ENCODE assay signal across 12 cellular contexts in genomic region chr19:48867119-48867921, GRCh38. TPM values are rescaled to one million over a fixed set of nuclear protein-coding genes. Genes with fewer than 3 reads are reported as not detected.
DNase-seq lines count a peak whose midpoint lies in the region; ATAC-seq, FAIRE-seq and TF ChIP-seq lines count a peak whose summit lies in the region.
"Had no signal": no experiment of that assay in that cellular context is flagged by ENCODE, and none has a peak within 500 bp of the region (broad histone marks: within the 10 kb centered on the region; RNA-seq: fewer than 3 reads in every experiment).

No MANE protein-coding gene starts in this region.

- no peak for TF ChIP-seq RAD21 in HCT116 (IDR thresholded peaks at IDR 0.05; ENCODE audit: low read depth)
- TF ChIP-seq RAD21 in GM12878 (IDR thresholded peaks at IDR 0.05; ENCODE audit: insufficient read depth, low read depth, low read length) = no peak

- DNase-seq in HCT116 (ENCODE audit: low read depth, low spot score) (no peak), GM12878 (ENCODE audit: low read depth, low spot score) (no peak), keratinocyte (ENCODE audit: low read depth, low spot score) (no peak), CD14-positive monocyte (ENCODE audit: low spot score) (no peak), DMS153 (lab: John Stamatoyannopoulos, UW) (no peak), NCI-H526 (lab: John Stamatoyannopoulos, UW) (no peak)
- DNase-seq: activated CD4-positive, alpha-beta T cell treated with anti-CD3 and anti-CD28 coated beads for 36 hours; central memory CD4-positive, alpha-beta T cell; left cardiac atrium had no signal

- H3K79me2 ChIP-seq in HCT116 (ENCODE audit: insufficient read depth, low read length) = peaks cover 2% of the 10 kb centered on the region
- H3K79me2 ChIP-seq in GM12878 (ENCODE audit: control insufficient read depth, insufficient read depth, low read length) = peaks cover 2% of the 10 kb centered on the region
- peaks cover under 1% of the 10 kb centered on the region for H3K79me2 ChIP-seq in keratinocyte (ENCODE audit: control insufficient read depth, insufficient read depth, low read length)

- POLR2A ChIA-PET in HCT116 (lab: Charles Lee) (no interaction called here), GM12878 (lab: Charles Lee) (no interaction called here)

- dilution Hi-C loops in keratinocyte (cut with MboI; ENCODE audit: extremely low pct_ligation_motif_present, low sequenced_read_pairs) = no loop called here

- peak overlapping the region in 1 of 2 donors; percentile 52 for H3K4me3 Mint-ChIP-seq in CD14-positive monocyte
- H3K4me3 Mint-ChIP-seq: activated CD4-positive, alpha-beta T cell treated with anti-CD3 and anti-CD28 coated beads for 36 hours had no signal

- in situ Hi-C loops in GM12878 (cut with MboI) = no loop called here

- no peaks in the 10 kb centered on the region for H3K9me2 ChIP-seq in HCT116 (ENCODE audit: insufficient read depth)

- SMC1A ChIA-PET in GM12878 (lab: Charles Lee; ENCODE audit: uncharacterized antibody, unreplicated experiment) = no interaction called here

- intact Hi-C loops in HCT116 (cut with micrococcal nuclease) = no loop called here
- intact Hi-C loops in GM12878 (cut with micrococcal nuclease; ENCODE audit: unreplicated experiment) = no loop called here
- intact Hi-C loops in CD14-positive monocyte (cut with micrococcal nuclease) = no loop called here

- H3K9ac ChIP-seq in HCT116 (ENCODE audit: low read length) = peak overlapping the region; percentile 56
- H3K9ac ChIP-seq in GM12878 (ENCODE audit: control insufficient read depth, insufficient read depth, low read length) = no peak overlapping the region
- peak overlapping the region; percentile 58 for H3K9ac ChIP-seq in keratinocyte (ENCODE audit: control insufficient read depth, extremely low read depth, insufficient read depth, low read length)
- peak overlapping the region; percentile 67 to 81 (median 68) for H3K9ac ChIP-seq in skeletal muscle tissue (ENCODE audit: low read depth in 1 of 3, low read length in 3 of 3)

- no peak for TF ChIP-seq CTCF in HCT116 (IDR thresholded peaks at IDR 0.05 in 2 of 3, conservative IDR thresholded peaks at IDR 0.05 in 1 of 3; ENCODE audit: borderline replicate concordance in 1 of 3, insufficient read depth in 1 of 3, low read depth in 2 of 3, low read length in 2 of 3)
- no peak for TF ChIP-seq CTCF in GM12878 (IDR thresholded peaks at IDR 0.05 in 2 of 3, conservative IDR thresholded peaks at IDR 0.05 in 1 of 3; ENCODE audit: control insufficient read depth in 2 of 3, extremely low read depth in 1 of 3, insufficient read depth in 1 of 3, low read depth in 3 of 3, low read length in 3 of 3)
- TF ChIP-seq CTCF in keratinocyte (optimal IDR thresholded peaks at IDR 0.05 in 1 of 3, IDR thresholded peaks at IDR 0.05 in 1 of 3, conservative IDR thresholded peaks at IDR 0.05 in 1 of 3; ENCODE audit: extremely low read depth in 1 of 3, insufficient read depth in 2 of 3, low read length in 3 of 3) = no peak
- no peak for TF ChIP-seq CTCF in CD14-positive monocyte (IDR thresholded peaks at IDR 0.05)

- H3K36me3 Mint-ChIP-seq in CD14-positive monocyte = peaks cover 0 to under 1% of the 10 kb centered on the region in 2 donors

- no peaks in the 10 kb centered on the region for H3K27me3 ChIP-seq in HCT116 (ENCODE audit: insufficient read depth, low read length)
- H3K27me3 ChIP-seq in GM12878 (replicated peaks in 1 of 2; ENCODE audit: control insufficient read depth in 2 of 2, insufficient read depth in 2 of 2, low read length in 1 of 2) = no peaks in the 10 kb centered on the region
- H3K27me3 ChIP-seq in keratinocyte (ENCODE audit: control insufficient read depth, extremely low read depth, insufficient read depth, low read length) = no peaks in the 10 kb centered on the region
- H3K27me3 ChIP-seq in skeletal muscle tissue (ENCODE audit: control insufficient read depth in 3 of 3, insufficient read depth in 3 of 3, low read length in 3 of 3) = no peaks in the 10 kb centered on the region

- H3K36me3 ChIP-seq in HCT116 (ENCODE audit: control insufficient read depth in 1 of 2, insufficient read depth in 2 of 2, low read length in 2 of 2) (no peaks in the 10 kb centered on the region), GM12878 (ENCODE audit: control insufficient read depth in 2 of 2, insufficient read depth in 2 of 2, low read length in 1 of 2) (no peaks in the 10 kb centered on the region), keratinocyte (ENCODE audit: control insufficient read depth in 2 of 2, extremely low read depth in 1 of 2, insufficient read depth in 2 of 2, low read length in 2 of 2) (no peaks in the 10 kb centered on the region), skeletal muscle tissue (ENCODE audit: control insufficient read depth in 3 of 3, insufficient read depth in 3 of 3, low read length in 3 of 3) (peaks cover 0 to 3% (median under 1%) of the 10 kb centered on the region in 3 donors)

- BruUV-seq in HCT116 (replicated peaks; lab: Mats Ljungman, UMichigan) = no TSS peak
- BruUV-seq in GM12878 (replicated peaks; lab: Mats Ljungman, UMichigan) = no TSS peak

- RAD21 ChIA-PET in HCT116 (lab: Charles Lee; ENCODE audit: low non-redundant PET in 1 of 2, low total read pairs in 2 of 2, uncharacterized antibody in 2 of 2, unreplicated experiment in 2 of 2) = no interaction called here
- RAD21 ChIA-PET in GM12878 (lab: Charles Lee; ENCODE audit: unreplicated experiment) = interaction anchor here (0.6 to 1.3 kb wide), 3 partner anchors 72 to 100 kb away, joined by 3 to 4 read pairs (median 4); no protein-coding TSS in a partner anchor

- no peak for ATAC-seq in HCT116
- ATAC-seq in GM12878 = no peak
- ATAC-seq in HG02798 (IDR thresholded peaks at IDR 0.05; ENCODE audit: poor library complexity, unreplicated experiment) = no peak
- ATAC-seq: activated CD4-positive, alpha-beta T cell treated with anti-CD3 and anti-CD28 coated beads for 36 hours had no signal

- 0 out of 2 replicates have a peak overlapping the region, but pooled peaks have one; percentile 75 for H3K27ac ChIP-seq in HCT116 (ENCODE audit: low read depth, low read length)
- H3K27ac ChIP-seq in GM12878 (ENCODE audit: control insufficient read depth, insufficient read depth) = peak overlapping the region; percentile 44; the same call in 1 of the 2 replicates
- no peak overlapping the region for H3K27ac ChIP-seq in keratinocyte (ENCODE audit: control insufficient read depth, insufficient read depth, low read length)
- peak overlapping the region; percentile 85 for H3K27ac ChIP-seq in skeletal muscle tissue (ENCODE audit: low read depth, low read length)

- peaks cover 9 to 19% (median 11%) of the 10 kb centered on the region in 3 donors for H3K27me3 Mint-ChIP-seq in CD14-positive monocyte (ENCODE audit: low read depth in 3 of 3)
- H3K27me3 Mint-ChIP-seq: activated CD4-positive, alpha-beta T cell treated with anti-CD3 and anti-CD28 coated beads for 36 hours had no signal

- no peak for FAIRE-seq in GM12878 (lab: Jason Lieb, UNC)
- FAIRE-seq in keratinocyte (lab: Jason Lieb, UNC) = no peak

- CTCF ChIA-PET in HCT116 (lab: Charles Lee) (no interaction called here), GM12878 (lab: Yijun Ruan, JAX) (interaction anchor here (0.9 kb wide), 1 partner anchor 26 kb away, joined by 3 read pairs; no protein-coding TSS in a partner anchor)

- TF ChIP-seq POLR2A in HCT116 (IDR thresholded peaks at IDR 0.05; ENCODE audit: borderline replicate concordance, extremely low read depth, insufficient read depth, insufficient read length) (no peak), GM12878 (IDR thresholded peaks at IDR 0.05; ENCODE audit: low read depth, low read length) (no peak)

- H3K4me1 ChIP-seq in HCT116 (ENCODE audit: control insufficient read depth in 1 of 2, insufficient read depth in 2 of 2, low read length in 2 of 2) (peaks cover 27 to 43% of the 10 kb centered on the region in 2 experiments), GM12878 (ENCODE audit: control insufficient read depth, insufficient read depth, low read length) (peaks cover 33% of the 10 kb centered on the region), keratinocyte (ENCODE audit: control insufficient read depth, extremely low read depth, insufficient read depth, low read length) (peaks cover 11% of the 10 kb centered on the region), skeletal muscle tissue (ENCODE audit: control insufficient read depth in 3 of 3, insufficient read depth in 3 of 3, low read length in 3 of 3) (peaks cover 15 to 32% (median 28%) of the 10 kb centered on the region in 3 donors)

- no peak for TF ChIP-seq EP300 in GM12878 (IDR thresholded peaks at IDR 0.05; ENCODE audit: borderline replicate concordance in 1 of 2, control insufficient read depth in 1 of 2, low read depth in 2 of 2, low read length in 2 of 2)

- no peaks in the 10 kb centered on the region for H3K9me3 ChIP-seq in HCT116 (ENCODE audit: control insufficient read depth in 1 of 2, insufficient read depth in 1 of 2, low read depth in 1 of 2, low read length in 2 of 2)
- H3K9me3 ChIP-seq in GM12878 (replicated peaks; ENCODE audit: control insufficient read depth, insufficient read depth, low read length) = no peaks in the 10 kb centered on the region
- no peaks in the 10 kb centered on the region for H3K9me3 ChIP-seq in keratinocyte (ENCODE audit: control insufficient read depth, low read depth, low read length)
- no peaks in the 10 kb centered on the region for H3K9me3 ChIP-seq in skeletal muscle tissue (ENCODE audit: control insufficient read depth in 3 of 3, low read length in 3 of 3)

- H4K20me1 ChIP-seq in HCT116 (ENCODE audit: insufficient read depth) = no peaks in the 10 kb centered on the region
- H4K20me1 ChIP-seq in GM12878 (ENCODE audit: control insufficient read depth, insufficient read depth) = no peaks in the 10 kb centered on the region
- H4K20me1 ChIP-seq in keratinocyte (ENCODE audit: control insufficient read depth, extremely low read depth, insufficient read depth, low read length) = no peaks in the 10 kb centered on the region

- WGBS in GM12878 (ENCODE audit: insufficient coverage, insufficient replicate concordance, low lambda C conversion rate, missing lambda C conversion rate) = 81% methylated on average over 17 of the region's 17 CpGs

- peaks cover 0 to 1% (median under 1%) of the 10 kb centered on the region in 7 donors for H3K9me3 Mint-ChIP-seq in CD14-positive monocyte

- peaks cover 10% of the 10 kb centered on the region for H3K4me1 Mint-ChIP-seq in CD14-positive monocyte

- H3K27ac Mint-ChIP-seq in CD14-positive monocyte = no peak overlapping the region

- no peaks in the 10 kb centered on the region for H3K9me1 ChIP-seq in keratinocyte (ENCODE audit: control insufficient read depth, extremely low read depth, insufficient read depth, low read length)

- peak overlapping the region; percentile 38 to 51; a peak in 2 of 4 replicates for H3K4me3 ChIP-seq in HCT116 (replicated peaks in 1 of 2; ENCODE audit: low read depth in 1 of 2, low read length in 2 of 2)
- H3K4me3 ChIP-seq in GM12878 = no peak overlapping the region
- peak overlapping the region; percentile 2 to 57 (median 44) for H3K4me3 ChIP-seq in keratinocyte (ENCODE audit: control insufficient read depth in 2 of 3, extremely low read depth in 1 of 3, insufficient read depth in 2 of 3, low read depth in 1 of 3, low read length in 3 of 3)
- H3K4me3 ChIP-seq in skeletal muscle tissue (ENCODE audit: low read length in 3 of 3) = peak overlapping the region; percentile 46 to 72 (median 58)

- no peak overlapping the region for H2AFZ ChIP-seq in HCT116 (ENCODE audit: low read depth, low read length, poor library complexity, severe bottlenecking)
- H2AFZ ChIP-seq in GM12878 (ENCODE audit: control insufficient read depth, low read depth, low read length) = no peak overlapping the region
- peak overlapping the region; percentile 96 for H2AFZ ChIP-seq in keratinocyte (ENCODE audit: control insufficient read depth, low read length)

- H3K4me2 ChIP-seq in HCT116 (ENCODE audit: low read length) = peak overlapping the region; percentile 79
- H3K4me2 ChIP-seq in GM12878 (ENCODE audit: control insufficient read depth, insufficient read depth) = no peak overlapping the region
- peak overlapping the region; percentile 68 for H3K4me2 ChIP-seq in keratinocyte (ENCODE audit: control insufficient read depth, extremely low read depth, insufficient read depth, low read depth, low read length)

RNA-seq across cellular contexts. Expression of gene PLEKHA4, which starts 1.1 kb away (rescaled TPM):
- total RNA-seq in HCT116 (2021; ENCODE audit: unreplicated experiment) = 20.4 TPM
- polyA plus RNA-seq in HCT116 (2012) = 14.2 and 14.7 TPM in 2 replicates
- total RNA-seq in GM12878 (2013; cell fraction: nucleolus; rRNA removed) = 1.8 and 2.3 TPM in 2 replicates
- 5.0 and 7.5 TPM in 2 replicates for total RNA-seq in GM12878 (2014; rRNA removed)
- total RNA-seq in GM12878 (2014; rRNA removed; fragmentation: Illumina TruSeq; extraction: Trizol) = 3.1 and 3.3 TPM in 2 replicates
- 6.5 and 7.1 TPM in 2 replicates for total RNA-seq in GM12878 (2021)
- 4.3 TPM for polyA plus RNA-seq in GM12878 (2011; ENCODE audit: low read depth)
- polyA plus RNA-seq in GM12878 (2011; rRNA removed) = 1.9 and 2.3 TPM in 2 replicates
- 2.1 and 2.8 TPM in 2 replicates for polyA plus RNA-seq in GM12878 (2011; cell fraction: cytosol; rRNA removed)
- 1.7 and 3.2 TPM in 2 replicates for polyA plus RNA-seq in GM12878 (2011; cell fraction: nucleus; rRNA removed)
- 13.4 and 14.8 TPM in 2 replicates for polyA plus RNA-seq in GM12878 (2012)
- 1.5 and 3.5 TPM in 2 replicates for polyA plus RNA-seq in GM12878 (2014; fragmentation: Illumina TruSeq; extraction: Trizol)
- under 1 TPM in 1 of 2 experiments, not detected in 1; 0.13 TPM for polyA plus RNA-seq in GM12878 (2014; fragmentation: Nextera tagmentation; extraction: Ambion mirVana)
- 5.4 and 6.4 TPM in 2 replicates for polyA plus RNA-seq in GM12878 (2014; rRNA removed)
- polyA plus RNA-seq in GM12878 (2016; fragmentation: Nextera tagmentation; extraction: Ambion mirVana) = 10 to 100 TPM in 1 of 2 experiments, 1 to 10 TPM in 1; 7.8 to 10.0 TPM
- polyA minus RNA-seq in GM12878 (2011; rRNA and poly(A)+ RNA removed) = 0.66 and 0.82 TPM in 2 replicates
- 1.4 TPM in 1 of 2 replicates, not detected in the other for polyA minus RNA-seq in GM12878 (2011; cell fraction: cytosol; rRNA and poly(A)+ RNA removed)
- polyA minus RNA-seq in GM12878 (2011; cell fraction: nucleus; rRNA and poly(A)+ RNA removed) = 0.36 and 1.4 TPM in 2 replicates
- 1.2 to 2.2 TPM (median 1.8 TPM) in 3 replicates for polyA plus RNA-seq in keratinocyte
- polyA plus RNA-seq in keratinocyte (2011; ENCODE audit: low read depth) = 0.62 TPM
- polyA plus RNA-seq in keratinocyte (2011; cell fraction: cytosol; rRNA removed) = 0.55 and 2.3 TPM in 2 replicates
- polyA plus RNA-seq in keratinocyte (2011; cell fraction: nucleus; rRNA removed) = 1.5 and 2.4 TPM in 2 replicates
- polyA plus RNA-seq in keratinocyte (2012; ENCODE audit: low replicate concordance) = 1.7 and 3.9 TPM in 2 replicates
- 0.89 to 2.5 TPM (median 1.1 TPM) in 3 replicates for polyA minus RNA-seq in keratinocyte
- polyA minus RNA-seq in keratinocyte (2011; cell fraction: cytosol; rRNA and poly(A)+ RNA removed) = not detected
- polyA minus RNA-seq in keratinocyte (2011; cell fraction: nucleus; rRNA and poly(A)+ RNA removed) = 1.2 TPM in 2 replicates
- 14.1 TPM for total RNA-seq in skeletal muscle tissue
- 1 to 10 TPM; 1.1 to 1.5 TPM for polyA plus RNA-seq in CD14-positive monocyte

RNA-seq across cellular contexts. Expression of gene PPP1R15A, which starts 4.9 kb away (rescaled TPM):
- total RNA-seq in HCT116 (2021; ENCODE audit: unreplicated experiment) = 50.3 TPM
- 105 and 164 TPM in 2 replicates for polyA plus RNA-seq in HCT116 (2012)
- total RNA-seq in GM12878 (2013; cell fraction: nucleolus; rRNA removed) = 90.5 and 94.5 TPM in 2 replicates
- 23.9 and 26.3 TPM in 2 replicates for total RNA-seq in GM12878 (2014; rRNA removed)
- total RNA-seq in GM12878 (2014; rRNA removed; fragmentation: Illumina TruSeq; extraction: Trizol) = 21.0 and 22.2 TPM in 2 replicates
- total RNA-seq in GM12878 (2021) = 30.0 and 30.6 TPM in 2 replicates
- polyA plus RNA-seq in GM12878 (2011; ENCODE audit: low read depth) = 32.8 TPM
- 18.6 and 19.1 TPM in 2 replicates for polyA plus RNA-seq in GM12878 (2011; rRNA removed)
- polyA plus RNA-seq in GM12878 (2011; cell fraction: cytosol; rRNA removed) = 16.9 and 21.8 TPM in 2 replicates
- polyA plus RNA-seq in GM12878 (2011; cell fraction: nucleus; rRNA removed) = 34.4 and 42.1 TPM in 2 replicates
- polyA plus RNA-seq in GM12878 (2012) = 64.8 and 69.0 TPM in 2 replicates
- 28.0 and 29.9 TPM in 2 replicates for polyA plus RNA-seq in GM12878 (2014; fragmentation: Illumina TruSeq; extraction: Trizol)
- polyA plus RNA-seq in GM12878 (2014; fragmentation: Nextera tagmentation; extraction: Ambion mirVana) = under 1 TPM; 0.68 to 0.90 TPM
- polyA plus RNA-seq in GM12878 (2014; rRNA removed) = 28.5 and 29.0 TPM in 2 replicates
- 10 to 100 TPM; 44.1 to 50.8 TPM for polyA plus RNA-seq in GM12878 (2016; fragmentation: Nextera tagmentation; extraction: Ambion mirVana)
- polyA minus RNA-seq in GM12878 (2011; rRNA and poly(A)+ RNA removed) = 11.3 and 16.8 TPM in 2 replicates
- polyA minus RNA-seq in GM12878 (2011; cell fraction: cytosol; rRNA and poly(A)+ RNA removed) = 7.4 and 12.2 TPM in 2 replicates
- polyA minus RNA-seq in GM12878 (2011; cell fraction: nucleus; rRNA and poly(A)+ RNA removed) = 19.8 and 24.3 TPM in 2 replicates
- 23.6 to 36.6 TPM (median 32.5 TPM) in 3 replicates for polyA plus RNA-seq in keratinocyte
- polyA plus RNA-seq in keratinocyte (2011; ENCODE audit: low read depth) = 275 TPM
- polyA plus RNA-seq in keratinocyte (2011; cell fraction: cytosol; rRNA removed) = 22.9 and 36.2 TPM in 2 replicates
- polyA plus RNA-seq in keratinocyte (2011; cell fraction: nucleus; rRNA removed) = 123 and 136 TPM in 2 replicates
- 32.9 and 274 TPM in 2 replicates for polyA plus RNA-seq in keratinocyte (2012; ENCODE audit: low replicate concordance)
- 9.5 to 14.6 TPM (median 9.9 TPM) in 3 replicates for polyA minus RNA-seq in keratinocyte
- polyA minus RNA-seq in keratinocyte (2011; cell fraction: cytosol; rRNA and poly(A)+ RNA removed) = 22.8 TPM
- 48.4 and 55.3 TPM in 2 replicates for polyA minus RNA-seq in keratinocyte (2011; cell fraction: nucleus; rRNA and poly(A)+ RNA removed)
- 26.1 TPM for total RNA-seq in skeletal muscle tissue
- 100 to 1,000 TPM; 127 to 169 TPM for polyA plus RNA-seq in CD14-positive monocyte

RNA-seq across cellular contexts. Expression of gene HSD17B14, which starts 31.0 kb away (rescaled TPM):
- 3.9 TPM for total RNA-seq in HCT116 (2021; ENCODE audit: unreplicated experiment)
- 2.6 and 3.8 TPM in 2 replicates for polyA plus RNA-seq in HCT116 (2012)
- total RNA-seq in GM12878 (2013; cell fraction: nucleolus; rRNA removed) = 7.2 and 8.7 TPM in 2 replicates
- total RNA-seq in GM12878 (2014; rRNA removed) = 0.28 and 0.98 TPM in 2 replicates
- total RNA-seq in GM12878 (2014; rRNA removed; fragmentation: Illumina TruSeq; extraction: Trizol) = 0.36 and 0.46 TPM in 2 replicates
- total RNA-seq in GM12878 (2021) = 1.4 TPM in 2 replicates
- polyA plus RNA-seq in GM12878 (2011; ENCODE audit: low read depth) = 3.9 TPM
- 1.6 and 4.1 TPM in 2 replicates for polyA plus RNA-seq in GM12878 (2011; rRNA removed)
- polyA plus RNA-seq in GM12878 (2011; cell fraction: cytosol; rRNA removed) = 5.3 and 6.6 TPM in 2 replicates
- polyA plus RNA-seq in GM12878 (2011; cell fraction: nucleus; rRNA removed) = 4.7 and 7.2 TPM in 2 replicates
- polyA plus RNA-seq in GM12878 (2012) = 7.3 and 8.0 TPM in 2 replicates
- polyA plus RNA-seq in GM12878 (2014; fragmentation: Illumina TruSeq; extraction: Trizol) = 0.31 TPM in 1 of 2 replicates, not detected in the other
- polyA plus RNA-seq in GM12878 (2014; fragmentation: Nextera tagmentation; extraction: Ambion mirVana) = under 1 TPM; 0.21 to 0.26 TPM
- 1.4 and 2.1 TPM in 2 replicates for polyA plus RNA-seq in GM12878 (2014; rRNA removed)
- polyA plus RNA-seq in GM12878 (2016; fragmentation: Nextera tagmentation; extraction: Ambion mirVana) = 1 to 10 TPM in 1 of 2 experiments, under 1 TPM in 1; 0.87 to 1.3 TPM
- 0.73 and 2.9 TPM in 2 replicates for polyA minus RNA-seq in GM12878 (2011; rRNA and poly(A)+ RNA removed)
- not detected in 2 replicates for polyA minus RNA-seq in GM12878 (2011; cell fraction: cytosol; rRNA and poly(A)+ RNA removed)
- 0.97 and 1.1 TPM in 2 replicates for polyA minus RNA-seq in GM12878 (2011; cell fraction: nucleus; rRNA and poly(A)+ RNA removed)
- 0.92 to 1.2 TPM (median 1.0 TPM) in 3 replicates for polyA plus RNA-seq in keratinocyte
- 0.75 TPM for polyA plus RNA-seq in keratinocyte (2011; ENCODE audit: low read depth)
- 0.52 and 1.5 TPM in 2 replicates for polyA plus RNA-seq in keratinocyte (2011; cell fraction: cytosol; rRNA removed)
- 1.6 and 3.9 TPM in 2 replicates for polyA plus RNA-seq in keratinocyte (2011; cell fraction: nucleus; rRNA removed)
- 1.7 TPM in 2 replicates for polyA plus RNA-seq in keratinocyte (2012; ENCODE audit: low replicate concordance)
- polyA minus RNA-seq in keratinocyte = 0.86 to 2.1 TPM in 2 of 3 replicates, not detected in the other
- polyA minus RNA-seq in keratinocyte (2011; cell fraction: cytosol; rRNA and poly(A)+ RNA removed) = not detected
- polyA minus RNA-seq in keratinocyte (2011; cell fraction: nucleus; rRNA and poly(A)+ RNA removed) = 0.54 and 1.1 TPM in 2 replicates
- 0.52 TPM for total RNA-seq in skeletal muscle tissue
- not detected for polyA plus RNA-seq in CD14-positive monocyte

RNA-seq across cellular contexts. Expression of gene TULP2, which starts 31.2 kb away (rescaled TPM):
- total RNA-seq in HCT116 (2021; ENCODE audit: unreplicated experiment) (not detected), GM12878 (2014; rRNA removed) (0.49 and 0.56 TPM in 2 replicates), GM12878 (2014; rRNA removed; fragmentation: Illumina TruSeq; extraction: Trizol) (0.14 and 0.22 TPM in 2 replicates), GM12878 (2021) (0.82 and 1.2 TPM in 2 replicates), skeletal muscle tissue (not detected)
- 0.04 and 0.10 TPM in 2 replicates for polyA plus RNA-seq in HCT116 (2012)
- total RNA-seq in GM12878 (2013; cell fraction: nucleolus; rRNA removed) = 0.64 and 1.1 TPM in 2 replicates
- polyA plus RNA-seq in GM12878 (2011; ENCODE audit: low read depth) = 0.28 TPM
- polyA plus RNA-seq in GM12878 (2011; rRNA removed) (0.26 and 0.45 TPM in 2 replicates), GM12878 (2014; fragmentation: Illumina TruSeq; extraction: Trizol) (0.31 and 0.57 TPM in 2 replicates), GM12878 (2014; fragmentation: Nextera tagmentation; extraction: Ambion mirVana) (under 1 TPM in 1 of 2 experiments, not detected in 1; 0.62 TPM), GM12878 (2014; rRNA removed) (0.69 and 1.5 TPM in 2 replicates), GM12878 (2016; fragmentation: Nextera tagmentation; extraction: Ambion mirVana) (under 1 TPM; 0.17 to 0.18 TPM), keratinocyte (not detected in 3 replicates), CD14-positive monocyte (not detected)
- polyA plus RNA-seq in GM12878 (2011; cell fraction: cytosol; rRNA removed) = 0.28 and 0.51 TPM in 2 replicates
- 0.19 and 0.40 TPM in 2 replicates for polyA plus RNA-seq in GM12878 (2011; cell fraction: nucleus; rRNA removed)
- polyA plus RNA-seq in GM12878 (2012) = 0.70 and 0.84 TPM in 2 replicates
- 0.15 and 0.52 TPM in 2 replicates for polyA minus RNA-seq in GM12878 (2011; rRNA and poly(A)+ RNA removed)
- not detected in 2 replicates for polyA minus RNA-seq in GM12878 (2011; cell fraction: cytosol; rRNA and poly(A)+ RNA removed)
- 0.12 TPM in 1 of 2 replicates, not detected in the other for polyA minus RNA-seq in GM12878 (2011; cell fraction: nucleus; rRNA and poly(A)+ RNA removed)
- polyA plus RNA-seq in keratinocyte (2011; ENCODE audit: low read depth) = not detected
- polyA plus RNA-seq in keratinocyte (2011; cell fraction: cytosol; rRNA removed) = not detected in 2 replicates
- not detected in 2 replicates for polyA plus RNA-seq in keratinocyte (2011; cell fraction: nucleus; rRNA removed)
- not detected in 2 replicates for polyA plus RNA-seq in keratinocyte (2012; ENCODE audit: low replicate concordance)
- not detected in 3 replicates for polyA minus RNA-seq in keratinocyte
- polyA minus RNA-seq in keratinocyte (2011; cell fraction: cytosol; rRNA and poly(A)+ RNA removed) = not detected
- polyA minus RNA-seq in keratinocyte (2011; cell fraction: nucleus; rRNA and poly(A)+ RNA removed) = not detected in 2 replicates
- total RNA-seq: NCI-H460 had no signal

RNA-seq across cellular contexts. Expression of gene NUCB1, which starts 32.8 kb away (rescaled TPM):
- total RNA-seq in HCT116 (2021; ENCODE audit: unreplicated experiment) (88.8 TPM), GM12878 (2014; rRNA removed) (41.8 and 48.6 TPM in 2 replicates), GM12878 (2014; rRNA removed; fragmentation: Illumina TruSeq; extraction: Trizol) (31.7 and 33.0 TPM in 2 replicates), GM12878 (2021) (80.2 and 82.4 TPM in 2 replicates), skeletal muscle tissue (107 TPM)
- polyA plus RNA-seq in HCT116 (2012) = 109 and 113 TPM in 2 replicates
- total RNA-seq in GM12878 (2013; cell fraction: nucleolus; rRNA removed) = 118 and 121 TPM in 2 replicates
- 41.2 TPM for polyA plus RNA-seq in GM12878 (2011; ENCODE audit: low read depth)
- polyA plus RNA-seq in GM12878 (2011; rRNA removed) (19.3 and 40.3 TPM in 2 replicates), GM12878 (2014; fragmentation: Illumina TruSeq; extraction: Trizol) (13.9 and 32.5 TPM in 2 replicates), GM12878 (2014; fragmentation: Nextera tagmentation; extraction: Ambion mirVana) (1 to 10 TPM; 1.8 to 3.2 TPM), GM12878 (2014; rRNA removed) (77.7 and 94.2 TPM in 2 replicates), GM12878 (2016; fragmentation: Nextera tagmentation; extraction: Ambion mirVana) (100 to 1,000 TPM; 112 TPM), keratinocyte (44.3 to 65.1 TPM (median 59.2 TPM) in 3 replicates), CD14-positive monocyte (100 to 1,000 TPM in 1 of 2 donors, 10 to 100 TPM in 1; 80.9 to 108 TPM)
- 53.1 and 63.0 TPM in 2 replicates for polyA plus RNA-seq in GM12878 (2011; cell fraction: cytosol; rRNA removed)
- 77.6 and 86.5 TPM in 2 replicates for polyA plus RNA-seq in GM12878 (2011; cell fraction: nucleus; rRNA removed)
- polyA plus RNA-seq in GM12878 (2012) = 97.8 and 107 TPM in 2 replicates
- 14.6 and 32.7 TPM in 2 replicates for polyA minus RNA-seq in GM12878 (2011; rRNA and poly(A)+ RNA removed)
- 16.6 and 18.4 TPM in 2 replicates for polyA minus RNA-seq in GM12878 (2011; cell fraction: cytosol; rRNA and poly(A)+ RNA removed)
- polyA minus RNA-seq in GM12878 (2011; cell fraction: nucleus; rRNA and poly(A)+ RNA removed) = 15.7 and 20.2 TPM in 2 replicates
- 89.2 TPM for polyA plus RNA-seq in keratinocyte (2011; ENCODE audit: low read depth)
- 27.4 and 73.6 TPM in 2 replicates for polyA plus RNA-seq in keratinocyte (2011; cell fraction: cytosol; rRNA removed)
- polyA plus RNA-seq in keratinocyte (2011; cell fraction: nucleus; rRNA removed) = 95.6 and 109 TPM in 2 replicates
- 69.6 and 106 TPM in 2 replicates for polyA plus RNA-seq in keratinocyte (2012; ENCODE audit: low replicate concordance)
- polyA minus RNA-seq in keratinocyte = 32.7 to 131 TPM (median 41.5 TPM) in 3 replicates
- 44.1 TPM for polyA minus RNA-seq in keratinocyte (2011; cell fraction: cytosol; rRNA and poly(A)+ RNA removed)
- 54.3 and 57.7 TPM in 2 replicates for polyA minus RNA-seq in keratinocyte (2011; cell fraction: nucleus; rRNA and poly(A)+ RNA removed)
